Comparison of ENCODE assay signal across 9 cellular contexts in the genomic region with DNA sequence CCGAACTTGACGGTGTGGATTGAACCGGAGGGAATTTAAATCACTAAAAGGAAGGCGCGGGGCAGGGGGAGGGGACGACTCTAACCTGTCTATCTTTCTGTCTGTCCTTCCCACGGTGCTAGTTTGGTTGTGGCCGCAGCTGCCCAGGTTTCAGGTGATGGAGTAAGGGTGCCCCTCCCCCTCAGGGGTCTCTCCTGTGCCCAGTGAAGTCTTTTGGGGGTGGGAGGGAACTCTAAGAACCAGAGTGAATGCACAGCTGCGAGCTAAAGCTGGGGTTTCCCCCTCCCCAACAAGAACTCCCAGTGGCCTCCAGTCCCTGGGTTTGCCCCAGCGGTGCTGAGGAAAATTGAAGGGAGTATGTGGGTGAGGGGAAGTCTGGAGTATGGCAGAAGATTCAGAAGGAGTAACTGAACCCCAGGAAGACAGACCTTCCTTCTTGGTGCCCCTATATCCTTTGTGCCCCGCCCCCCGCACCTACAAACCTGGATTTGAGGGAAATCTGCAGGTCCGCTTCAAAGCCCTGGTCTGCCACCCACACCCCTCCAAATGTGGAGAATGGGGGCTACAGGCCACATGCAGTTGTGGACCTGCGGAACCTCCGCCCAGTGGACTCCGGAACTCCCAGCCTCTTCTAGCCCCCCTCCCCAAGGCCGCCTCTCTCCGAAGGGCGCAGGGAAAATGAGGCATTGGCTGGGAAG. TPM values are rescaled to one million over a fixed set of nuclear protein-coding genes. Genes with fewer than 3 reads are reported as not detected.
DNase-seq lines count a peak whose midpoint lies in the region; ATAC-seq and TF ChIP-seq lines count a peak whose summit lies in the region.
"Had no signal": no experiment of that assay in that cellular context is flagged by ENCODE, and none has a peak within 500 bp of the region (broad histone marks: within the 10 kb centered on the region; RNA-seq: fewer than 3 reads in every experiment).

No MANE protein-coding gene starts in this region.

- peaks cover 84 to 100% (median 99%) of the 10 kb centered on the region in 9 donors for H3K27me3 ChIP-seq in heart left ventricle
- peaks cover 100% of the 10 kb centered on the region for H3K27me3 ChIP-seq in lower lobe of right lung (ENCODE audit: low read depth)
- peaks cover 100% of the 10 kb centered on the region for H3K27me3 ChIP-seq in upper lobe of right lung

- no peaks in the 10 kb centered on the region for H3K9me3 Mint-ChIP-seq in activated naive CD8-positive, alpha-beta T cell treated with anti-CD3 and anti-CD28 coated beads for 36 hours

- H3K27me3 Mint-ChIP-seq in activated naive CD8-positive, alpha-beta T cell treated with anti-CD3 and anti-CD28 coated beads for 36 hours, result peaks cover 98% of the 10 kb centered on the region

- peaks cover 0 to 49% (median 29%) of the 10 kb centered on the region in 12 donors for H3K4me1 ChIP-seq in heart left ventricle
- H3K4me1 ChIP-seq in lower lobe of right lung, result peaks cover 42% of the 10 kb centered on the region
- peaks cover 26% of the 10 kb centered on the region for H3K4me1 ChIP-seq in upper lobe of right lung

- H3K36me3 ChIP-seq in heart left ventricle (no peaks in the 10 kb centered on the region), lower lobe of right lung (no peaks in the 10 kb centered on the region), upper lobe of right lung (no peaks in the 10 kb centered on the region)

- peak overlapping the region; percentile 76 for H3K4me3 Mint-ChIP-seq in activated naive CD8-positive, alpha-beta T cell treated with anti-CD3 and anti-CD28 coated beads for 36 hours

- WGBS in heart left ventricle, 4 donors, result 28 to 37% (median 33%) methylated on average over 19 of the region's 19 CpGs

- H3K27ac ChIP-seq in heart left ventricle (no peak overlapping the region), lower lobe of right lung (no peak overlapping the region), upper lobe of right lung (no peak overlapping the region)

- H3K4me3 ChIP-seq in heart left ventricle (peak overlapping the region in 11 of 12 donors; percentile 19 to 63 (median 50)), lower lobe of right lung (peak overlapping the region; percentile 52), upper lobe of right lung (peak overlapping the region; percentile 52)

- H3K9me3 ChIP-seq in heart left ventricle (no peaks in the 10 kb centered on the region), lower lobe of right lung (no peaks in the 10 kb centered on the region), upper lobe of right lung (no peaks in the 10 kb centered on the region)

- H3K4me1 Mint-ChIP-seq in activated naive CD8-positive, alpha-beta T cell treated with anti-CD3 and anti-CD28 coated beads for 36 hours, result peaks cover 33% of the 10 kb centered on the region

- no peak overlapping the region for H3K27ac Mint-ChIP-seq in activated naive CD8-positive, alpha-beta T cell treated with anti-CD3 and anti-CD28 coated beads for 36 hours

- ATAC-seq in heart left ventricle (no peak), lower lobe of right lung (peak in 1 of 2 donors; percentile 3), upper lobe of right lung (no peak), GM21515 (IDR thresholded peaks at IDR 0.05; ENCODE audit: unreplicated experiment) (no peak)

- intact Hi-C loops in heart left ventricle (cut with DNase I) (no loop called here), cardiac septum (cut with DNase I) (no loop called here), lower lobe of right lung (cut with DNase I) (no loop called here), upper lobe of right lung (cut with DNase I) (no loop called here)

- DNase-seq in heart left ventricle (no peak), cardiac septum (ENCODE audit: low spot score) (no peak), lower lobe of right lung (no peak), upper lobe of right lung (no peak), cortex of kidney (lab: John Stamatoyannopoulos, UW) (no peak), NCI-H146 treated with DMSO at 0.1 percent for 48 hours (lab: John Stamatoyannopoulos, UW; ENCODE audit: unreplicated experiment) (no peak)
- DNase-seq in activated naive CD8-positive, alpha-beta T cell treated with anti-CD3 and anti-CD28 coated beads for 36 hours, result no peak
- DNase-seq: cerebellar nuclear complex had no signal

- H3K36me3 Mint-ChIP-seq in activated naive CD8-positive, alpha-beta T cell treated with anti-CD3 and anti-CD28 coated beads for 36 hours, result peaks cover 3% of the 10 kb centered on the region

- TF ChIP-seq CTCF in heart left ventricle (IDR thresholded peaks at IDR 0.05), result no peak
- TF ChIP-seq CTCF in lower lobe of right lung (IDR thresholded peaks at IDR 0.05), result no peak
- no peak for TF ChIP-seq CTCF in upper lobe of right lung (IDR thresholded peaks at IDR 0.05)

- TF ChIP-seq POLR2A in heart left ventricle (IDR thresholded peaks at IDR 0.05), result no peak

RNA-seq across cellular contexts. Expression of gene HOXC9, which starts 3.6 kb away (rescaled TPM):
- not detected for total RNA-seq in heart left ventricle
- not detected for polyA plus RNA-seq in heart left ventricle
- not detected for total RNA-seq in cardiac septum
- total RNA-seq in activated naive CD8-positive, alpha-beta T cell treated with anti-CD3 and anti-CD28 coated beads for 36 hours, result not detected
- total RNA-seq in lower lobe of right lung, result not detected
- total RNA-seq in upper lobe of right lung, result 0.61 TPM

RNA-seq across cellular contexts. Expression of gene HOXC10, which starts 11.4 kb away (rescaled TPM):
- total RNA-seq in heart left ventricle, result not detected
- not detected for polyA plus RNA-seq in heart left ventricle
- total RNA-seq in cardiac septum, result not detected
- not detected for total RNA-seq in activated naive CD8-positive, alpha-beta T cell treated with anti-CD3 and anti-CD28 coated beads for 36 hours
- total RNA-seq in lower lobe of right lung, result not detected
- total RNA-seq in upper lobe of right lung, result not detected

RNA-seq across cellular contexts. Expression of gene HOXC8, which starts 12.4 kb away (rescaled TPM):
- not detected for total RNA-seq in heart left ventricle
- not detected for polyA plus RNA-seq in heart left ventricle
- not detected for total RNA-seq in cardiac septum
- total RNA-seq in activated naive CD8-positive, alpha-beta T cell treated with anti-CD3 and anti-CD28 coated beads for 36 hours, result not detected
- total RNA-seq in lower lobe of right lung, result not detected
- 0.55 TPM for total RNA-seq in upper lobe of right lung

RNA-seq across cellular contexts. Expression of gene HOTAIR, which starts 21.6 kb away (rescaled TPM):
- total RNA-seq in heart left ventricle (not detected), cardiac septum (not detected), lower lobe of right lung (not detected), upper lobe of right lung (not detected)
- not detected for polyA plus RNA-seq in heart left ventricle
- not detected for total RNA-seq in activated naive CD8-positive, alpha-beta T cell treated with anti-CD3 and anti-CD28 coated beads for 36 hours

RNA-seq across cellular contexts. Expression of gene HOXC11, which starts 23.4 kb away (rescaled TPM):
- total RNA-seq in heart left ventricle (not detected), cardiac septum (not detected), lower lobe of right lung (not detected), upper lobe of right lung (not detected)
- polyA plus RNA-seq in heart left ventricle, result not detected
- total RNA-seq in activated naive CD8-positive, alpha-beta T cell treated with anti-CD3 and anti-CD28 coated beads for 36 hours, result not detected
